Comparison of ENCODE assay signal across 27 cellular contexts in genomic region chr4:149555146-149555545, GRCh38.
DNase-seq lines count a peak whose midpoint lies in the region; ATAC-seq and TF ChIP-seq lines count a peak whose summit lies in the region.
"Had no signal": no experiment of that assay in that cellular context is flagged by ENCODE, and none has a peak within 500 bp of the region (broad histone marks: within the 10 kb centered on the region; RNA-seq: fewer than 3 reads in every experiment).

No MANE protein-coding gene starts in this region.

- H3K4me2 ChIP-seq in mammary epithelial cell (ENCODE audit: insufficient read depth, low read depth, low read length) (no peak overlapping the region), PC-9 (no peak overlapping the region)
- H3K4me2 ChIP-seq: A549, hepatocyte had no signal

- no peak for ATAC-seq in HG02938 (IDR thresholded peaks at IDR 0.05; ENCODE audit: unreplicated experiment)
- ATAC-seq: A549; activated naive CD4-positive, alpha-beta T cell treated with anti-CD3 and anti-CD28 coated beads, Interleukin-2, amount 50 U/mL, for 72 hours; K562; left lung; psoas muscle had no signal

- H3K36me3 ChIP-seq in mammary epithelial cell (ENCODE audit: insufficient read depth, low read length), result no peaks in the 10 kb centered on the region
- H3K36me3 ChIP-seq in tibial nerve, result no peaks in the 10 kb centered on the region
- no peaks in the 10 kb centered on the region for H3K36me3 ChIP-seq in PC-9 (ENCODE audit: low read depth)
- H3K36me3 ChIP-seq: left lung, transverse colon had no signal

- H3K27ac ChIP-seq in mammary epithelial cell (ENCODE audit: insufficient read depth, low read depth, low read length) (no peak overlapping the region), tibial nerve (no peak overlapping the region), PC-9 (no peak overlapping the region)
- H3K27ac ChIP-seq: A549, hepatocyte, left lung, psoas muscle, skin epidermis, transverse colon had no signal

- in situ Hi-C loops in mammary epithelial cell (cut with MboI; ENCODE audit: low sequenced_read_pairs in 2 of 2), result no loop called here

- H3F3A ChIP-seq in PC-9 (ENCODE audit: insufficient read depth, low read depth), result no peaks in the 10 kb centered on the region

- BruUV-seq in mammary epithelial cell (replicated peaks; lab: Mats Ljungman, UMichigan), result no TSS peak
- no TSS peak for BruUV-seq in PC-9 (replicated peaks; lab: Mats Ljungman, UMichigan)

- TF ChIP-seq CTCF in AG10803 (conservative IDR thresholded peaks at IDR 0.05; ENCODE audit: low read length) (no peak), mammary epithelial cell (conservative IDR thresholded peaks at IDR 0.05 in 1 of 2, IDR thresholded peaks at IDR 0.05 in 1 of 2; ENCODE audit: extremely low read depth in 1 of 2, insufficient read depth in 1 of 2, low read depth in 1 of 2, low read length in 2 of 2) (no peak), tibial nerve (IDR thresholded peaks at IDR 0.05) (no peak), PC-9 (conservative IDR thresholded peaks at IDR 0.05) (no peak)

- 20% methylated on average over 1 of the region's 1 CpG for WGBS in mammary epithelial cell (ENCODE audit: low coverage, missing lambda C conversion rate)
- 58 to 63% methylated on average over 1 of the region's 1 CpG for WGBS in tibial nerve, 2 donors

- H3K9me3 ChIP-seq in mammary epithelial cell (replicated peaks; ENCODE audit: insufficient read depth, low read length), result no peaks in the 10 kb centered on the region
- no peaks in the 10 kb centered on the region for H3K9me3 ChIP-seq in tibial nerve
- H3K9me3 ChIP-seq in PC-9 (ENCODE audit: insufficient read depth, low read depth), result no peaks in the 10 kb centered on the region
- H3K9me3 ChIP-seq: A549, left lung, psoas muscle, transverse colon had no signal

- DNase-seq in AG10803 (ENCODE audit: low read depth) (peak; percentile 3), NCI-H69 (lab: John Stamatoyannopoulos, UW) (peak; percentile 4), mammary epithelial cell (peak; percentile 12), iris pigment epithelial cell (ENCODE audit: low read depth) (peak; percentile 21), tibial nerve (ENCODE audit: low spot score in 2 of 2) (no peak), PC-9 (no peak), NCI-H146 treated with DMSO at 0.1 percent for 48 hours (lab: John Stamatoyannopoulos, UW; ENCODE audit: unreplicated experiment) (no peak)
- DNase-seq: activated T-cell treated with anti-CD3 and anti-CD28 coated beads for 4 hours; aorta; CD8-positive, alpha-beta memory T cell; effector CD4-positive, alpha-beta T cell; foreskin fibroblast; H9; left lung; mesendoderm; MM.1S; NCI-H1417; NCI-H774; psoas muscle; stimulated activated CD4-positive, alpha-beta T cell treated with anti-CD3 and anti-CD28 coated beads, Interleukin-2, amount 100 ng/mL, for 24 hours; transverse colon had no signal

- POLR2A ChIA-PET in PC-9 (lab: Charles Lee; ENCODE audit: unreplicated experiment), result no interaction called here

- H3K79me2 ChIP-seq in mammary epithelial cell (ENCODE audit: insufficient read depth, low read length) (no peaks in the 10 kb centered on the region), PC-9 (ENCODE audit: low read depth) (no peaks in the 10 kb centered on the region)
- H3K79me2 ChIP-seq: hepatocyte had no signal

- no peak for TF ChIP-seq EP300 in tibial nerve (IDR thresholded peaks at IDR 0.05)

- H3K4me3 ChIP-seq in AG10803 (ENCODE audit: low read length) (no peak overlapping the region), mammary epithelial cell (replicated peaks in 1 of 3; ENCODE audit: insufficient read depth in 1 of 3, low read depth in 2 of 3, low read length in 3 of 3) (no peak overlapping the region), tibial nerve (no peak overlapping the region), PC-9 (no peak overlapping the region)
- H3K4me3 ChIP-seq: A549, hepatocyte, K562, left lung, psoas muscle, skin epidermis, transverse colon had no signal

- no peak overlapping the region for H2AFZ ChIP-seq in mammary epithelial cell (ENCODE audit: low read depth, low read length)
- no peak overlapping the region for H2AFZ ChIP-seq in PC-9
- H2AFZ ChIP-seq: hepatocyte had no signal

- CTCF ChIA-PET in mammary epithelial cell (lab: Charles Lee; ENCODE audit: low non-redundant PET), result no interaction called here
- CTCF ChIA-PET in PC-9 (lab: Charles Lee), result no interaction called here

- H3K9ac ChIP-seq in mammary epithelial cell (ENCODE audit: insufficient read depth, low read length), result no peak overlapping the region

- dilution Hi-C loops in mammary epithelial cell (cut with HindIII; ENCODE audit: low sequenced_read_pairs), result no loop called here

- H3K4me1 ChIP-seq in mammary epithelial cell (ENCODE audit: insufficient read depth, low read length) (no peaks in the 10 kb centered on the region), tibial nerve (no peaks in the 10 kb centered on the region), PC-9 (replicated peaks; ENCODE audit: insufficient read depth) (no peaks in the 10 kb centered on the region)
- H3K4me1 ChIP-seq: A549, left lung, psoas muscle, transverse colon had no signal

- no peaks in the 10 kb centered on the region for H3K9me2 ChIP-seq in PC-9 (ENCODE audit: insufficient read depth)

- no peak for TF ChIP-seq POLR2A in tibial nerve (IDR thresholded peaks at IDR 0.05)

- intact Hi-C loops in mammary epithelial cell (cut with micrococcal nuclease) (no loop called here), PC-9 (cut with micrococcal nuclease; ENCODE audit: unreplicated experiment) (no loop called here)

- H4K20me1 ChIP-seq in mammary epithelial cell (ENCODE audit: insufficient read depth, low read length) (no peaks in the 10 kb centered on the region), PC-9 (ENCODE audit: insufficient read depth) (no peaks in the 10 kb centered on the region)

- H3K27me3 ChIP-seq in mammary epithelial cell (ENCODE audit: insufficient read depth, low read length), result no peaks in the 10 kb centered on the region
- H3K27me3 ChIP-seq in tibial nerve, result no peaks in the 10 kb centered on the region
- no peaks in the 10 kb centered on the region for H3K27me3 ChIP-seq in PC-9 (ENCODE audit: insufficient read depth, low read depth)
- H3K27me3 ChIP-seq: hepatocyte, left lung, transverse colon had no signal

Comparison
In these comparisons a context has a peak if more than half of its experiments do, and no peak if none do; other contexts are left out.
1. DNase-seq: peak in AG10803 (single experiment), NCI-H69 (single experiment), mammary epithelial cell (single experiment) and iris pigment epithelial cell (single experiment); none in tibial nerve (0 of 2), PC-9 (0 of 2) and NCI-H146 treated with DMSO at 0.1 percent for 48 hours (single experiment).